Comparison of ENCODE assay signal across 19 cellular contexts in the genomic region with DNA sequence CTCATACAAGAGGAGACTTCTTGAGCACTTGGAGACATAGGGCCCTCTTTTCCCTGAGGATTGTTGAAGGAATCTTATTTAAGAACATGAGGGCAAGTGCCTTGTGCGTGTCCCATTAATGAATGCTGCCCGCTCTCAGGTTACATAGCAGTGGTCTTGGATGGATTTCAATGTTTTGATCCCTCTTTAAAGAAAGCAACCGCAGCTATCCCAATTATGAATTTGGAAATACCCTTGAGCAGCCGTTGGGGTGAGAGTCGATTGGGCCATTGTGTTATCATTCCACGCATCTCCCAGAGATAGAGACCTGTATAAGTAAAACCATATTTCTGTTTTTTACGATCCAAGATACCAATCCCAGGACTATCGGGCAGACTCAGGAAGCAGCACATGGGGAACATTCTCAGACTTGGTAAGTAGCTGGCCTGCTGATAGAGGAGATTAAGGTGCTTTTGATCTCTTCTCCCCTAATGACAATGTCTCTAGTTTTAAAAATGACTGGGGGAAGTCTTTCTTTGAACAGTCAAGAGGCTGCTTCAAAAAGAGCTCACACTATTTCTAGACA.
DNase-seq lines count a peak whose midpoint lies in the region; ATAC-seq and TF ChIP-seq lines count a peak whose summit lies in the region.
"Had no signal": no experiment of that assay in that cellular context is flagged by ENCODE, and none has a peak within 500 bp of the region (broad histone marks: within the 10 kb centered on the region; RNA-seq: fewer than 3 reads in every experiment).

No MANE protein-coding gene starts in this region.

- no peak overlapping the region for H3K56ac ChIP-seq in IMR-90 (ENCODE audit: extremely low read depth, insufficient read depth, low read length)

- H3K4me2 ChIP-seq in IMR-90 (ENCODE audit: low read depth, low read length) = no peak overlapping the region

- peak overlapping the region; percentile 39; the same call in 1 of the 3 replicates for H2BK15ac ChIP-seq in IMR-90 (ENCODE audit: low read depth, low read length)

- intact Hi-C loops in IMR-90 (cut with micrococcal nuclease) = no loop called here
- intact Hi-C loops in activated T-helper 2 cell treated with anti-CD3 and anti-CD28 coated beads, Interferon-gamma antibody, Interleukin-2, Interleukin-4, amounts not matched to agents 10 μg/mL and 5 μg/mL and 100 μg/mL, durations not matched to agents 14 hours and 24 hours and 36 hours (cut with micrococcal nuclease) = no loop called here

- no peak overlapping the region for H4K8ac ChIP-seq in IMR-90 (ENCODE audit: low read depth in 2 of 2, low read length in 2 of 2)

- H4K20me1 ChIP-seq in IMR-90 (ENCODE audit: insufficient read depth, low read length) = no peaks in the 10 kb centered on the region

- TF ChIP-seq POLR2A in IMR-90 (IDR thresholded peaks at IDR 0.05; ENCODE audit: low read depth, low read length) = no peak

- no peaks in the 10 kb centered on the region for H3K36me3 Mint-ChIP-seq in activated T-helper 2 cell treated with anti-CD3 and anti-CD28 coated beads, Interferon-gamma antibody, Interleukin-2, Interleukin-4, amounts not matched to agents 10 μg/mL and 5 μg/mL and 100 μg/mL, durations not matched to agents 14 hours and 24 hours and 36 hours (ENCODE audit: low read depth)
- H3K36me3 Mint-ChIP-seq in activated naive CD4-positive, alpha-beta T cell treated with anti-CD3 and anti-CD28 coated beads, Interleukin-2, amount 50 U/mL, for 72 hours = no peaks in the 10 kb centered on the region
- H3K36me3 Mint-ChIP-seq: CD4-positive, CD25-positive, alpha-beta regulatory T cell had no signal

- no TSS peak for BruUV-seq in IMR-90 (replicated peaks; lab: Mats Ljungman, UMichigan)

- no peak overlapping the region for H2AFZ ChIP-seq in IMR-90 (replicated peaks; ENCODE audit: low read length, poor library complexity)

- H3K27ac ChIP-seq in IMR-90 (ENCODE audit: insufficient read depth, low read length) = no peak overlapping the region

- no peak overlapping the region for H2BK20ac ChIP-seq in IMR-90 (ENCODE audit: low read depth, low read length)

- peaks cover 2% of the 10 kb centered on the region for H3K4me1 Mint-ChIP-seq in activated T-helper 2 cell treated with anti-CD3 and anti-CD28 coated beads, Interferon-gamma antibody, Interleukin-2, Interleukin-4, amounts not matched to agents 10 μg/mL and 5 μg/mL and 100 μg/mL, durations not matched to agents 14 hours and 24 hours and 36 hours (ENCODE audit: low read depth)
- H3K4me1 Mint-ChIP-seq: CD4-positive, CD25-positive, alpha-beta regulatory T cell had no signal

- no peaks in the 10 kb centered on the region for H3K9me3 ChIP-seq in IMR-90 (ENCODE audit: control insufficient read depth, insufficient read depth, low read length)
- H3K9me3 ChIP-seq: BE2C had no signal

- no peak overlapping the region for H2AK9ac ChIP-seq in IMR-90 (replicated peaks; ENCODE audit: low read depth, low read length, poor library complexity)

- no peaks in the 10 kb centered on the region for H3K36me3 ChIP-seq in IMR-90 (ENCODE audit: control insufficient read depth, insufficient read depth, low read length)
- H3K36me3 ChIP-seq: BE2C had no signal

- H3K4me3 ChIP-seq in IMR-90 (ENCODE audit: insufficient read depth, low read depth, low read length) = no peak overlapping the region

- H4K5ac ChIP-seq in IMR-90 (ENCODE audit: low read depth, low read length) = no peak overlapping the region

- ATAC-seq in IMR-90 (ENCODE audit: low read depth) = no peak
- ATAC-seq in activated naive CD4-positive, alpha-beta T cell treated with anti-CD3 and anti-CD28 coated beads, Interleukin-2, amount 50 U/mL, for 72 hours = no peak
- ATAC-seq: SK-N-SH treated with all-trans-retinoic acid at 6 μM for 48 hours had no signal

- in situ Hi-C loops in IMR-90 (cut with MboI; ENCODE audit: low sequenced_read_pairs) = no loop called here

- H3K9ac ChIP-seq in IMR-90 (ENCODE audit: low read depth, low read length) = no peak overlapping the region

- dilution Hi-C loops in IMR-90 (cut with HindIII; ENCODE audit: low sequenced_read_pairs, unreplicated experiment) = no loop called here

- peak overlapping the region; percentile 59; the same call in 1 of the 2 replicates for H2BK120ac ChIP-seq in IMR-90 (ENCODE audit: low read depth, low read length)

- H3K27ac Mint-ChIP-seq in activated T-helper 2 cell treated with anti-CD3 and anti-CD28 coated beads, Interferon-gamma antibody, Interleukin-2, Interleukin-4, amounts not matched to agents 10 μg/mL and 5 μg/mL and 100 μg/mL, durations not matched to agents 14 hours and 24 hours and 36 hours = no peak overlapping the region
- no peak overlapping the region for H3K27ac Mint-ChIP-seq in activated naive CD4-positive, alpha-beta T cell treated with anti-CD3 and anti-CD28 coated beads, Interleukin-2, amount 50 U/mL, for 72 hours
- H3K27ac Mint-ChIP-seq: CD4-positive, CD25-positive, alpha-beta regulatory T cell had no signal

- TF ChIP-seq CTCF in IMR-90 (conservative IDR thresholded peaks at IDR 0.05; ENCODE audit: low read depth, low read length) = no peak

- H4K91ac ChIP-seq in IMR-90 (ENCODE audit: insufficient read depth, low read depth, low read length) = no peak overlapping the region

- no peak overlapping the region for H3K14ac ChIP-seq in IMR-90 (replicated peaks; ENCODE audit: low read depth, low read length)

- H3K23ac ChIP-seq in IMR-90 (ENCODE audit: low read depth, low read length) = no peak overlapping the region

- peak; percentile 72 for DNase-seq in DMS79 (lab: John Stamatoyannopoulos, UW)
- DNase-seq in IMR-90 = no peak
- DNase-seq in activated T-helper 2 cell treated with anti-CD3 and anti-CD28 coated beads, Interferon-gamma antibody, Interleukin-2, Interleukin-4, amounts not matched to agents 10 μg/mL and 5 μg/mL and 100 μg/mL, durations not matched to agents 14 hours and 24 hours and 36 hours (ENCODE audit: low spot score) = peak; percentile 3
- DNase-seq in iris pigment epithelial cell (ENCODE audit: low read depth) = peak; percentile 55
- no peak for DNase-seq in activated naive CD4-positive, alpha-beta T cell treated with anti-CD3 and anti-CD28 coated beads, Interleukin-2, amount 50 U/mL, for 72 hours (ENCODE audit: low spot score in 2 of 2)
- DNase-seq in GF-D8 (lab: John Stamatoyannopoulos, UW) = no peak
- DNase-seq in OCI-M1 (lab: John Stamatoyannopoulos, UW) = no peak
- no peak for DNase-seq in HT-29 (ENCODE audit: low spot score)
- DNase-seq: BE2C; CD4-positive, CD25-positive, alpha-beta regulatory T cell; DMS53; MM.1S; NCI-H1092; NCI-H146; NCI-H2029 treated with DMSO at 0.1 percent for 48 hours; NCI-H774; RPMI8226; SHP77 treated with DMSO at 0.1 percent for 48 hours had no signal

- no peaks in the 10 kb centered on the region; a peak in 2 of 4 replicates for H3K79me1 ChIP-seq in IMR-90 (ENCODE audit: low read depth in 1 of 2, low read length in 2 of 2)

- no peak overlapping the region for H2AK5ac ChIP-seq in IMR-90 (ENCODE audit: low read depth, low read length)

- no peaks in the 10 kb centered on the region for H3K27me3 ChIP-seq in IMR-90 (ENCODE audit: control insufficient read depth, insufficient read depth, low read length)
- H3K27me3 ChIP-seq: BE2C had no signal

- no peak overlapping the region for H3K18ac ChIP-seq in IMR-90 (ENCODE audit: low read depth, low read length)

- 100% methylated on average over 2 of the region's 8 CpGs; no CpG with 5 or more reads in 1 of the 2 experiments for WGBS in IMR-90 (ENCODE audit: extremely low coverage in 2 of 2, insufficient read length in 1 of 2), 2 experiments

- no peak overlapping the region for H2BK5ac ChIP-seq in IMR-90 (ENCODE audit: low read depth, low read length, poor library complexity, severe bottlenecking)

- H3K27me3 Mint-ChIP-seq in activated T-helper 2 cell treated with anti-CD3 and anti-CD28 coated beads, Interferon-gamma antibody, Interleukin-2, Interleukin-4, amounts not matched to agents 10 μg/mL and 5 μg/mL and 100 μg/mL, durations not matched to agents 14 hours and 24 hours and 36 hours (ENCODE audit: low read depth) = peaks cover 10% of the 10 kb centered on the region

- H3K4me1 ChIP-seq in IMR-90 (ENCODE audit: control insufficient read depth, insufficient read depth, low read length) = peaks cover 19% of the 10 kb centered on the region

- no peak for TF ChIP-seq RAD21 in IMR-90 (IDR thresholded peaks at IDR 0.05; ENCODE audit: low read length)

- H3K4ac ChIP-seq in IMR-90 (ENCODE audit: low read depth, low read length) = no peak overlapping the region; the same call in 1 of the 2 replicates

- POLR2A ChIA-PET in IMR-90 (lab: Charles Lee; ENCODE audit: unreplicated experiment) = no interaction called here

- CTCF ChIA-PET in IMR-90 (lab: Yijun Ruan, JAX) = no interaction called here

- H3K9me1 ChIP-seq in IMR-90 (ENCODE audit: insufficient read depth, low read length) = peaks cover 6% of the 10 kb centered on the region; the same call in 1 of the 2 replicates

- H3K4me3 Mint-ChIP-seq in activated T-helper 2 cell treated with anti-CD3 and anti-CD28 coated beads, Interferon-gamma antibody, Interleukin-2, Interleukin-4, amounts not matched to agents 10 μg/mL and 5 μg/mL and 100 μg/mL, durations not matched to agents 14 hours and 24 hours and 36 hours (ENCODE audit: low read depth) = no peak overlapping the region
- H3K4me3 Mint-ChIP-seq: CD4-positive, CD25-positive, alpha-beta regulatory T cell had no signal

- no peaks in the 10 kb centered on the region for H3K9me3 Mint-ChIP-seq in activated T-helper 2 cell treated with anti-CD3 and anti-CD28 coated beads, Interferon-gamma antibody, Interleukin-2, Interleukin-4, amounts not matched to agents 10 μg/mL and 5 μg/mL and 100 μg/mL, durations not matched to agents 14 hours and 24 hours and 36 hours
- peaks cover 0 to 4% of the 10 kb centered on the region in 2 donors for H3K9me3 Mint-ChIP-seq in activated naive CD4-positive, alpha-beta T cell treated with anti-CD3 and anti-CD28 coated beads, Interleukin-2, amount 50 U/mL, for 72 hours

TF ChIP-seq in IMR-90, 13 proteins besides CTCF, POLR2A, EP300 and RAD21 (continues in another document):
- TF ChIP-seq MAFK (IDR thresholded peaks at IDR 0.05; ENCODE audit: low read depth, low read length) (no peak), BHLHE40 (IDR thresholded peaks at IDR 0.05; ENCODE audit: low read depth, low read length) (no peak), CEBPB (IDR thresholded peaks at IDR 0.05; ENCODE audit: low read depth, low read length) (no peak), NFE2L2 (IDR thresholded peaks at IDR 0.05; ENCODE audit: low read depth, low read length) (no peak), CHD1 (IDR thresholded peaks at IDR 0.05; ENCODE audit: low read depth, low read length) (no peak), SMC3 (IDR thresholded peaks at IDR 0.05; ENCODE audit: low read depth, low read length) (no peak)

Comparison
In these comparisons a context has a peak if more than half of its experiments do, and no peak if none do; other contexts are left out.
1. DNase-seq: peak in DMS79 (single experiment), activated T-helper 2 cell treated with anti-CD3 and anti-CD28 coated beads, Interferon-gamma antibody, Interleukin-2, Interleukin-4, amounts not matched to agents 10 μg/mL and 5 μg/mL and 100 μg/mL, durations not matched to agents 14 hours and 24 hours and 36 hours (single experiment) and iris pigment epithelial cell (single experiment); none in IMR-90 (single experiment), activated naive CD4-positive, alpha-beta T cell treated with anti-CD3 and anti-CD28 coated beads, Interleukin-2, amount 50 U/mL, for 72 hours (0 of 2), GF-D8 (single experiment), OCI-M1 (single experiment) and HT-29 (single experiment).